In the genomic region with DNA sequence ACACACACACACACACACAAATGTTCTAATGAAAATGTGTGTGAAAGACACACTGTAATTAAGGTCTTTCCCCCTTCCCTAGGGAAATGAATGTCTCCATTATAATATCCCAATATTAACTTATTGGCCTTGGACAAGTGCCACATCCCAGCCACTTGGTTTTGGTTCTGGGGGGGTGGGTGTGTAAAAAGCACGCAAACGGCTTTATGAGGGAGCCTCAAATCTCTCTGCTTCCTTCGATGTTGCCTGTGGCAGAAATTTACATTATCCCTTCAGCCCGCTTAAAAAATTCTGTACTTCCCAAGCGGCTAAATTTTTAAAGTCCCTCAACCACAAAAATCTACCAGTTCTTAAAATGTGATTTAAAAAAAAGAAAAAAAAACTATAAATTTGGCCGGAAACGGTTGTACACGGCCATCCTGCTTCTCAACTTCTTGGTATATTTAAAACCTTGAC, we compare ENCODE assay signal across 9 cellular contexts. TPM values are rescaled to one million over a fixed set of nuclear protein-coding genes. Genes with fewer than 3 reads are reported as not detected.
DNase-seq lines count a peak whose midpoint lies in the region; ATAC-seq, FAIRE-seq and TF ChIP-seq lines count a peak whose summit lies in the region.
"Had no signal": no experiment of that assay in that cellular context is flagged by ENCODE, and none has a peak within 500 bp of the region (broad histone marks: within the 10 kb centered on the region; RNA-seq: fewer than 3 reads in every experiment).

No MANE protein-coding gene starts in this region.

- ATAC-seq in Right ventricle myocardium superior (ENCODE audit: poor library complexity) (no peak), lung (ENCODE audit: insufficient read depth, low FRiP score) (no peak)

- H3K36me3 ChIP-seq in right atrium auricular region (no peaks in the 10 kb centered on the region), adrenal gland (replicated peaks in 1 of 2) (no peaks in the 10 kb centered on the region), lung (ENCODE audit: control insufficient read depth in 2 of 2, insufficient read depth in 2 of 2, low read length in 2 of 2) (no peaks in the 10 kb centered on the region)

- DNase-seq in right atrium auricular region (ENCODE audit: low spot score) (no peak), Right ventricle myocardium superior (no peak), adrenal gland (no peak), lung (ENCODE audit: low spot score) (no peak), middle frontal gyrus (ENCODE audit: extremely low spot score, low spot score) (no peak), GM19239 (ENCODE audit: insufficient read length, low spot score) (no peak), inferior parietal cortex (ENCODE audit: extremely low spot score) (no peak)
- DNase-seq in activated CD8-positive, alpha-beta memory T cell treated with anti-CD3 and anti-CD28 coated beads, Interleukin-2, amount 50 U/mL, for 4 hours, result no peak

- H3K4me1 ChIP-seq in right atrium auricular region (peaks cover 0 to 17% of the 10 kb centered on the region in 2 donors), adrenal gland (replicated peaks in 1 of 2) (peaks cover 0 to 19% of the 10 kb centered on the region in 2 donors), lung (ENCODE audit: control insufficient read depth in 2 of 2, insufficient read depth in 2 of 2, low read length in 2 of 2) (peaks cover 0 to 3% of the 10 kb centered on the region in 2 donors)

- H3K4me3 ChIP-seq in right atrium auricular region, result peak overlapping the region; percentile 41 to 60
- peak overlapping the region in 3 of 4 donors; percentile 47 to 73 (median 67) for H3K4me3 ChIP-seq in adrenal gland
- H3K4me3 ChIP-seq in lung, result no peak overlapping the region

- intact Hi-C loops in Right ventricle myocardium superior (cut with DNase I), result no loop called here
- intact Hi-C loops in adrenal gland (cut with DNase I), result no loop called here

- TF ChIP-seq CTCF in right atrium auricular region (IDR thresholded peaks at IDR 0.05), result no peak
- no peak for TF ChIP-seq CTCF in adrenal gland (IDR thresholded peaks at IDR 0.05)
- no peak for TF ChIP-seq CTCF in lung (IDR thresholded peaks at IDR 0.05; ENCODE audit: control extremely low read depth, extremely low read depth)

- H3K27ac ChIP-seq in right atrium auricular region (peak overlapping the region; percentile 82 to 87), adrenal gland (peak overlapping the region in 4 of 5 donors; percentile 50 to 83 (median 62)), lung (ENCODE audit: low read depth in 1 of 2, low read length in 1 of 2) (peak overlapping the region; percentile 63 to 87)

- 16 to 28% (median 23%) methylated on average over 8 of the region's 8 CpGs for WGBS in adrenal gland, 4 donors
- 9 to 15% methylated on average over 8 of the region's 8 CpGs for WGBS in lung, 2 donors

- TF ChIP-seq POLR2A in adrenal gland (IDR thresholded peaks at IDR 0.05), result no peak

- H3K27me3 ChIP-seq in right atrium auricular region (no peaks in the 10 kb centered on the region), adrenal gland (no peaks in the 10 kb centered on the region), lung (ENCODE audit: control insufficient read depth, insufficient read depth) (no peaks in the 10 kb centered on the region)

- H3K9me3 ChIP-seq in right atrium auricular region, result no peaks in the 10 kb centered on the region
- H3K9me3 ChIP-seq in adrenal gland (replicated peaks in 1 of 3), result no peaks in the 10 kb centered on the region
- no peaks in the 10 kb centered on the region for H3K9me3 ChIP-seq in lung (ENCODE audit: control insufficient read depth in 2 of 2, insufficient read depth in 1 of 2, low read length in 1 of 2)

- no peak for FAIRE-seq in GM19239 (lab: Jason Lieb, UNC)
- FAIRE-seq: endometrium had no signal

RNA-seq across cellular contexts. Expression of a gene that starts 0.4 kb away (rescaled TPM):
- total RNA-seq in right atrium auricular region (1 to 10 TPM; 5.0 to 6.8 TPM), Right ventricle myocardium superior (5.5 TPM), adrenal gland (10 to 100 TPM in 2 of 8 donors, 1 to 10 TPM in 6; 4.0 to 12.4 (median 7.7) TPM), lung (10 to 100 TPM; 10.3 to 14.9 TPM)
- polyA plus RNA-seq in adrenal gland (10 to 100 TPM in 1 of 3 donors, 1 to 10 TPM in 2; 2.9 to 12.5 (median 7.5) TPM), lung (1 to 10 TPM; 7.5 to 8.4 TPM)

RNA-seq across cellular contexts. Expression of a gene that starts 25.2 kb away (rescaled TPM):
- total RNA-seq in right atrium auricular region (100 to 1,000 TPM; 105 to 122 TPM), Right ventricle myocardium superior (129 TPM), adrenal gland (100 to 1,000 TPM; 114 to 251 (median 139) TPM), lung (100 to 1,000 TPM in 1 of 2 donors, 10 to 100 TPM in 1; 64.8 to 107 TPM)
- polyA plus RNA-seq in adrenal gland (100 to 1,000 TPM in 1 of 3 donors, 10 to 100 TPM in 2; 55.4 to 175 (median 75.4) TPM), lung (100 to 1,000 TPM in 1 of 2 donors, 10 to 100 TPM in 1; 94.6 to 147 TPM)

RNA-seq across cellular contexts. Expression of a gene that starts 27.2 kb away (rescaled TPM):
- total RNA-seq in right atrium auricular region (10 to 100 TPM in 1 of 2 donors, 1 to 10 TPM in 1; 5.8 to 24.6 TPM), Right ventricle myocardium superior (10.9 TPM), adrenal gland (10 to 100 TPM in 3 of 8 donors, 1 to 10 TPM in 5; 2.0 to 12.6 (median 7.3) TPM), lung (10 to 100 TPM; 33.8 to 34.2 TPM)
- polyA plus RNA-seq in adrenal gland (1 to 10 TPM; 1.4 to 3.6 (median 2.3) TPM), lung (10 to 100 TPM in 1 of 2 donors, 1 to 10 TPM in 1; 7.2 to 23.7 TPM)

RNA-seq across cellular contexts. Expression of a gene that starts 32.5 kb away (rescaled TPM):
- not detected for total RNA-seq in right atrium auricular region
- total RNA-seq in Right ventricle myocardium superior, result not detected
- not detected for total RNA-seq in adrenal gland
- polyA plus RNA-seq in adrenal gland, result not detected
- not detected for total RNA-seq in lung
- polyA plus RNA-seq in lung, result not detected

RNA-seq across cellular contexts. Expression of a gene that starts 47.8 kb away (rescaled TPM):
- total RNA-seq in right atrium auricular region (1 to 10 TPM; 1.3 to 1.4 TPM), Right ventricle myocardium superior (1.6 TPM), adrenal gland (1 to 10 TPM; 1.9 to 5.7 (median 3.4) TPM), lung (1 to 10 TPM; 4.2 to 4.6 TPM)
- polyA plus RNA-seq in adrenal gland (10 to 100 TPM in 2 of 3 donors, 1 to 10 TPM in 1; 1.5 to 29.3 (median 15.3) TPM), lung (1 to 10 TPM; 2.0 to 4.8 TPM)
